In genomic region chr14:21999400-21999799, GRCh38 we compare ENCODE assay signal across 26 cellular contexts.
DNase-seq lines count a peak whose midpoint lies in the region; ATAC-seq and TF ChIP-seq lines count a peak whose summit lies in the region.
"Had no signal": no experiment of that assay in that cellular context is flagged by ENCODE, and none has a peak within 500 bp of the region (broad histone marks: within the 10 kb centered on the region; RNA-seq: fewer than 3 reads in every experiment).

No MANE protein-coding gene starts in this region.

- H3K36me3 Mint-ChIP-seq in T-helper 1 cell treated with Interleukin-12 subunit alpha and Interleukin-12 subunit beta and Interleukin-4 antibody, amounts not matched to agents 30 μg/mL and 1 μg/mL, for 36 hours (ENCODE audit: low read depth): no peaks in the 10 kb centered on the region
- H3K36me3 Mint-ChIP-seq in activated naive CD8-positive, alpha-beta T cell treated with anti-CD3 and anti-CD28 coated beads, Interleukin-2, amount 50 U/mL, for 24 hours (ENCODE audit: low read depth): peaks cover 4% of the 10 kb centered on the region
- H3K36me3 Mint-ChIP-seq: type B pancreatic cell had no signal

- no peak for TF ChIP-seq POLR2A in erythroblast (IDR thresholded peaks at IDR 0.05; ENCODE audit: low read length)

- peaks cover 35% of the 10 kb centered on the region for H3K4me1 Mint-ChIP-seq in T-helper 1 cell treated with Interleukin-12 subunit alpha and Interleukin-12 subunit beta and Interleukin-4 antibody, amounts not matched to agents 30 μg/mL and 1 μg/mL, for 36 hours (ENCODE audit: low read depth)
- H3K4me1 Mint-ChIP-seq in activated naive CD8-positive, alpha-beta T cell treated with anti-CD3 and anti-CD28 coated beads, Interleukin-2, amount 50 U/mL, for 24 hours: peaks cover 29% of the 10 kb centered on the region
- H3K4me1 Mint-ChIP-seq: neural crest cell, T-helper 17 cell had no signal

- ATAC-seq in activated naive CD8-positive, alpha-beta T cell treated with anti-CD3 and anti-CD28 coated beads, Interleukin-2, amount 50 U/mL, for 24 hours: peak; percentile 35
- ATAC-seq: T-helper 17 cell had no signal

- DNase-seq in T-helper 1 cell (no peak), erythroblast (lab: John Stamatoyannopoulos, UW) (no peak), mucosa of gallbladder (ENCODE audit: low spot score) (no peak), islet precursor cell (no peak)
- peak; percentile 5 for DNase-seq in stimulated activated CD4-positive, alpha-beta T cell treated with anti-CD3 and anti-CD28 coated beads, Interleukin-4, amount 100 ng/mL, for 1 hour
- DNase-seq in stimulated activated CD4-positive, alpha-beta T cell treated with anti-CD3 and anti-CD28 coated beads, Interleukin-4, amount 100 ng/mL, for 24 hours: no peak
- DNase-seq in activated naive CD8-positive, alpha-beta T cell treated with anti-CD3 and anti-CD28 coated beads, Interleukin-2, amount 50 U/mL, for 24 hours: no peak
- DNase-seq: 8988T; AML-193; Caco-2; cortex of kidney; EL; glutamatergic neuron; H7; KG1; left ventricle myocardium inferior; midbrain; NCI-H774; OCI-M1; SIG-M5; stimulated activated CD4-positive, alpha-beta T cell treated with anti-CD3 and anti-CD28 coated beads, Interleukin-2, amount 100 ng/mL, for 24 hours; T-helper 17 cell had no signal

- peaks cover 1% of the 10 kb centered on the region for H3K27me3 Mint-ChIP-seq in T-helper 1 cell treated with Interleukin-12 subunit alpha and Interleukin-12 subunit beta and Interleukin-4 antibody, amounts not matched to agents 30 μg/mL and 1 μg/mL, for 36 hours (ENCODE audit: low read depth)
- no peaks in the 10 kb centered on the region for H3K27me3 Mint-ChIP-seq in activated naive CD8-positive, alpha-beta T cell treated with anti-CD3 and anti-CD28 coated beads, Interleukin-2, amount 50 U/mL, for 24 hours
- H3K27me3 Mint-ChIP-seq: T-helper 17 cell had no signal

- no peaks in the 10 kb centered on the region for H3K9me3 Mint-ChIP-seq in T-helper 1 cell treated with Interleukin-12 subunit alpha and Interleukin-12 subunit beta and Interleukin-4 antibody, amounts not matched to agents 30 μg/mL and 1 μg/mL, for 36 hours
- no peaks in the 10 kb centered on the region for H3K9me3 Mint-ChIP-seq in activated naive CD8-positive, alpha-beta T cell treated with anti-CD3 and anti-CD28 coated beads, Interleukin-2, amount 50 U/mL, for 24 hours
- H3K9me3 Mint-ChIP-seq: type B pancreatic cell had no signal

- H3K4me3 Mint-ChIP-seq in T-helper 1 cell treated with Interleukin-12 subunit alpha and Interleukin-12 subunit beta and Interleukin-4 antibody, amounts not matched to agents 30 μg/mL and 1 μg/mL, for 36 hours: peak overlapping the region; percentile 87
- H3K4me3 Mint-ChIP-seq in activated naive CD8-positive, alpha-beta T cell treated with anti-CD3 and anti-CD28 coated beads, Interleukin-2, amount 50 U/mL, for 24 hours: peak overlapping the region; percentile 89
- H3K4me3 Mint-ChIP-seq: neural crest cell, type B pancreatic cell had no signal

- H3K27ac Mint-ChIP-seq in T-helper 1 cell treated with Interleukin-12 subunit alpha and Interleukin-12 subunit beta and Interleukin-4 antibody, amounts not matched to agents 30 μg/mL and 1 μg/mL, for 36 hours: no peak overlapping the region
- peak overlapping the region; percentile 84 for H3K27ac Mint-ChIP-seq in activated naive CD8-positive, alpha-beta T cell treated with anti-CD3 and anti-CD28 coated beads, Interleukin-2, amount 50 U/mL, for 24 hours
- H3K27ac Mint-ChIP-seq: progenitor cell of endocrine pancreas, T-helper 17 cell, type B pancreatic cell had no signal
